ENCODE assay signal across 8 cellular contexts in the genomic region with DNA sequence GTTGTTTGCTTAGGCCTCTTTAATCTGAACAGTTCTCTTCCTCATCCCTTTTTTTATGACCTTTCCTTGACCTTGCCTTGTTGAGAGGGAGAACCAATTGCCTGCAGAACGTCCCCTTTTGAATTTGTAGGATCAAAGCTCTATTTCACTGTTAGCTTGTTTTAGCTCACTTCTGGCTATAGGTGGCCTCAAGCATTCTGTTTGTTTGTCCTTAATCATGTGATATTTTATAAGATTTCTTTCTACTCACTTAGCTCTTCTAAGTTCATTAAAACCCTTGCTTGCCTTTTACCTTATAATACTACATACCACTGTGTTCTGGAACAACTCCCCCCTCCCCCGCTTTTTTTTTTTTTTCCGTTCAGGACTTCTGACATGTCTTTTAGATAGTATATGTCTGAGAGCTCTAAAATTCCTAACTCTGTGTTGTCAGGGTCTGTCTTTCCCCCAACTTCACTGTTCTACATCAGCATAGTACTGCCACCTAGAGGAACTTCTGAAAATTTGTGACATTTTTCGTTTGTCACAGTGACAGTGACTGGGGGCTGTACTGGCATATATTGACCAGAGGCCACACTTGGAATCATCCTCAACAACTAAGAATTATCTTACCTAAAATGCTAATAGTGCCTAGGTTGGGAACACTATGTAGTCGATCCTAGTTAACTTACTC.
DNase-seq lines count a peak whose midpoint lies in the region; ATAC-seq, FAIRE-seq and TF ChIP-seq lines count a peak whose summit lies in the region.

No MANE protein-coding gene starts in this region.

- TF ChIP-seq POLR2A in NB4 (IDR thresholded peaks at IDR 0.05; ENCODE audit: extremely low read depth, insufficient read length): no peak

- intact Hi-C loops in ascending aorta (cut with DNase I): loop anchor here (2.0 kb wide), 1 partner anchor 173 kb away; no protein-coding TSS in a partner anchor
- intact Hi-C loops in left lung (cut with DNase I): loop anchor here in 1 of 2 donors (10.0 kb wide), 1 partner anchor 131 kb away; a partner anchor contains a TSS
- intact Hi-C loops in mucosa of descending colon (cut with DNase I, micrococcal nuclease): loop anchor here in 1 of 2 donors (10.0 kb wide), 1 partner anchor 131 kb away; a partner anchor contains a TSS

- no peaks in the 10 kb centered on the region for H3K4me1 ChIP-seq in ascending aorta
- no peaks in the 10 kb centered on the region for H3K4me1 ChIP-seq in left lung
- no peaks in the 10 kb centered on the region for H3K4me1 ChIP-seq in mucosa of descending colon (ENCODE audit: low read depth)

- H3K4me3 ChIP-seq in NB4 (ENCODE audit: low read depth, low read length) (no peak overlapping the region), ascending aorta (no peak overlapping the region), left lung (no peak overlapping the region), mucosa of descending colon (no peak overlapping the region)

- H3K27me3 ChIP-seq in ascending aorta (no peaks in the 10 kb centered on the region), left lung (no peaks in the 10 kb centered on the region)

- FAIRE-seq in G401.6 (lab: Jason Lieb, UNC): peak; percentile 74

- no peaks in the 10 kb centered on the region for H3K9me3 ChIP-seq in ascending aorta
- no peaks in the 10 kb centered on the region for H3K9me3 ChIP-seq in left lung
- H3K9me3 ChIP-seq in mucosa of descending colon: no peaks in the 10 kb centered on the region

- TF ChIP-seq CTCF in NB4 (IDR thresholded peaks at IDR 0.05; ENCODE audit: low read depth, low read length) (peak; percentile 40), ascending aorta (IDR thresholded peaks at IDR 0.05) (peak in 2 of 3 experiments; percentile 22 to 48), left lung (IDR thresholded peaks at IDR 0.05) (peak in 1 of 2 donors; percentile 19), mucosa of descending colon (IDR thresholded peaks at IDR 0.05) (no peak)

- H3K27ac ChIP-seq in ascending aorta (no peak overlapping the region), left lung (no peak overlapping the region)

- H3K36me3 ChIP-seq in ascending aorta: no peaks in the 10 kb centered on the region
- no peaks in the 10 kb centered on the region for H3K36me3 ChIP-seq in left lung
- no peaks in the 10 kb centered on the region for H3K36me3 ChIP-seq in mucosa of descending colon (ENCODE audit: low read depth)

- DNase-seq in NB4 (ENCODE audit: low read depth) (peak; percentile 50), ascending aorta (ENCODE audit: low spot score in 2 of 2) (no peak), left lung (no peak), mucosa of descending colon (no peak), KG1 (lab: John Stamatoyannopoulos, UW) (no peak), 8988T (no peak)

- ATAC-seq in GM21515 (IDR thresholded peaks at IDR 0.05; ENCODE audit: unreplicated experiment) (peak; percentile 65), left lung (peak; percentile 44), mucosa of descending colon (no peak)
